22 cellular contexts compared by ENCODE assay signal in the genomic region with DNA sequence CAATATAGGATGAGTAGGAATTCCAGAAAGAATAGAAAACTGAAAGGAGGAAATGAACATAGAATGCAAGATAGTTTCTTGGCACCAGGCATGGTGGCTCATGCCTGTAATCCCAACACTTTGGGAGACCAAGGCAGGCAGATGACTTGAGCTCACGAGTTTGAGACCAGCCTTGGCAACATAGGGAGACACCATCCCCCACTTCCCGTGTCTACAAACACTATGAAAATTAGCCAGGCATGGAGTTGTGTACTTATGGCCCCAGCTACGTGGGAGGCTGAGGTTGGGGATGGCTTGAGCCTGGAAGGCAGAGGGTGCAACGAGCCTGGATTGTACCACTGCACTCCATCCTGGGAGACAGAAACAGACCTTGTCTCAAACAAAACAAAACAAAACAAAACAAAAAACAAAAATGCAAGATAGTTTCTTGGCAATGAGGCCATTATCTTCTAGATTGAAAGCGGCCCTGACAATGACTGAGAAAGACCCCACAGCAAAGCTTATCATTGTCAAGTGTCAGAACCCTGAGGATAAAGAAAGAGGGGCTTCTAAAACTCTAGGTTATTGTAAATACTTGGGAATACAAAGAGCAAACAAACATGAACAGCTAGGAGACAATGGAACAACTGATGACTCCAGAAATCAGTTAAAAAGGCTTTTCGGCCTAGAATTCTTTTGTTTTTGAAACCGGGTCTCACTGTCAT. TPM values are rescaled to one million over a fixed set of nuclear protein-coding genes. Genes with fewer than 3 reads are reported as not detected.
DNase-seq lines count a peak whose midpoint lies in the region; ATAC-seq, FAIRE-seq and TF ChIP-seq lines count a peak whose summit lies in the region.
"Had no signal": no experiment of that assay in that cellular context is flagged by ENCODE, and none has a peak within 500 bp of the region (broad histone marks: within the 10 kb centered on the region; RNA-seq: fewer than 3 reads in every experiment).

No MANE protein-coding gene starts in this region.

- H3K4me1 Mint-ChIP-seq in activated CD4-positive, alpha-beta T cell treated with anti-CD3 and anti-CD28 coated beads for 36 hours = peaks cover 19% of the 10 kb centered on the region
- peaks cover 12% of the 10 kb centered on the region for H3K4me1 Mint-ChIP-seq in activated CD4-positive, alpha-beta T cell treated with anti-CD3 and anti-CD28 coated beads, Interleukin-2, amount 10 ng/mL, durations not matched to agents 24 days and 14 days
- H3K4me1 Mint-ChIP-seq in central memory CD8-positive, alpha-beta T cell = peaks cover 38% of the 10 kb centered on the region

- no peak overlapping the region for H3K27ac ChIP-seq in osteoblast (ENCODE audit: low read depth, low read length)
- H3K27ac ChIP-seq: upper lobe of right lung, WERI-Rb-1 had no signal

- peaks cover 55% of the 10 kb centered on the region for H3K79me2 ChIP-seq in osteoblast (ENCODE audit: insufficient read depth, low read length)

- no peak for TF ChIP-seq CTCF in osteoblast (IDR thresholded peaks at IDR 0.05; ENCODE audit: extremely low read depth, low read depth, low read length)

- CTCF ChIA-PET in activated CD4-positive, alpha-beta T cell treated with anti-CD3 and anti-CD28 coated beads for 36 hours (lab: Charles Lee) = no interaction called here

- H3K36me3 Mint-ChIP-seq in activated CD4-positive, alpha-beta T cell treated with anti-CD3 and anti-CD28 coated beads for 36 hours (ENCODE audit: low read depth) = peaks cover 64% of the 10 kb centered on the region
- peaks cover 78% of the 10 kb centered on the region for H3K36me3 Mint-ChIP-seq in activated CD4-positive, alpha-beta T cell treated with anti-CD3 and anti-CD28 coated beads, Interleukin-2, amount 10 ng/mL, durations not matched to agents 24 days and 14 days (ENCODE audit: low read depth)
- H3K36me3 Mint-ChIP-seq in central memory CD8-positive, alpha-beta T cell (ENCODE audit: insufficient read depth) = peaks cover 73% of the 10 kb centered on the region

- H3K36me3 ChIP-seq in osteoblast (ENCODE audit: insufficient read depth, low read length) = peaks cover 89% of the 10 kb centered on the region

- H3K9me3 Mint-ChIP-seq in activated CD4-positive, alpha-beta T cell treated with anti-CD3 and anti-CD28 coated beads for 36 hours (ENCODE audit: low read depth) = no peaks in the 10 kb centered on the region
- no peaks in the 10 kb centered on the region for H3K9me3 Mint-ChIP-seq in activated CD4-positive, alpha-beta T cell treated with anti-CD3 and anti-CD28 coated beads, Interleukin-2, amount 10 ng/mL, durations not matched to agents 24 days and 14 days
- H3K9me3 Mint-ChIP-seq in central memory CD8-positive, alpha-beta T cell = no peaks in the 10 kb centered on the region
- H3K9me3 Mint-ChIP-seq: naive B cell; stimulated activated memory B cell treated with anti-CD40 and anti-IgM and Interleukin-4, amounts not matched to agents 10 μg/mL and 1 μg/mL and 100 μg/mL, for 72 hours had no signal

- POLR2A ChIA-PET in activated CD4-positive, alpha-beta T cell treated with anti-CD3 and anti-CD28 coated beads for 36 hours (lab: Charles Lee) = interaction anchor here (0.7 kb wide), 1 partner anchor 10 kb away, joined by 4 read pairs; no protein-coding TSS in a partner anchor

- no peaks in the 10 kb centered on the region for H3K27me3 ChIP-seq in osteoblast (ENCODE audit: insufficient read depth, low read length)
- H3K27me3 ChIP-seq: MG63, upper lobe of right lung had no signal

- H3K9me3 ChIP-seq in osteoblast (ENCODE audit: low read depth, low read length) = no peaks in the 10 kb centered on the region
- H3K9me3 ChIP-seq: upper lobe of right lung had no signal

- H3K27me3 Mint-ChIP-seq in activated CD4-positive, alpha-beta T cell treated with anti-CD3 and anti-CD28 coated beads for 36 hours = no peaks in the 10 kb centered on the region
- no peaks in the 10 kb centered on the region for H3K27me3 Mint-ChIP-seq in activated CD4-positive, alpha-beta T cell treated with anti-CD3 and anti-CD28 coated beads, Interleukin-2, amount 10 ng/mL, durations not matched to agents 24 days and 14 days
- no peaks in the 10 kb centered on the region for H3K27me3 Mint-ChIP-seq in central memory CD8-positive, alpha-beta T cell
- H3K27me3 Mint-ChIP-seq: naive B cell; stimulated activated memory B cell treated with anti-CD40 and anti-IgM and Interleukin-4, amounts not matched to agents 10 μg/mL and 1 μg/mL and 100 μg/mL, for 72 hours had no signal

- intact Hi-C loops in activated CD4-positive, alpha-beta T cell treated with anti-CD3 and anti-CD28 coated beads for 36 hours (cut with DNase I, micrococcal nuclease) = no loop called here
- intact Hi-C loops in activated CD4-positive, alpha-beta T cell treated with anti-CD3 and anti-CD28 coated beads, Interleukin-2, amount 10 ng/mL, durations not matched to agents 24 days and 14 days (cut with micrococcal nuclease) = no loop called here

- no peak overlapping the region for H3K4me3 Mint-ChIP-seq in activated CD4-positive, alpha-beta T cell treated with anti-CD3 and anti-CD28 coated beads for 36 hours
- no peak overlapping the region for H3K4me3 Mint-ChIP-seq in activated CD4-positive, alpha-beta T cell treated with anti-CD3 and anti-CD28 coated beads, Interleukin-2, amount 10 ng/mL, durations not matched to agents 24 days and 14 days
- no peak overlapping the region for H3K4me3 Mint-ChIP-seq in central memory CD8-positive, alpha-beta T cell
- H3K4me3 Mint-ChIP-seq: CD14-positive monocyte; stimulated activated memory B cell treated with anti-CD40 and anti-IgM and Interleukin-4, amounts not matched to agents 10 μg/mL and 1 μg/mL and 100 μg/mL, for 72 hours had no signal

- no peak for ATAC-seq in activated CD4-positive, alpha-beta T cell treated with anti-CD3 and anti-CD28 coated beads for 36 hours
- no peak for ATAC-seq in central memory CD8-positive, alpha-beta T cell (replicated peaks; ENCODE audit: extremely low read depth, poor library complexity, severe bottlenecking)
- ATAC-seq: stimulated activated memory B cell treated with anti-CD40 and anti-IgM and Interleukin-4, amounts not matched to agents 10 μg/mL and 1 μg/mL and 100 μg/mL, for 72 hours; upper lobe of right lung had no signal

- H3K4me1 ChIP-seq in osteoblast (ENCODE audit: insufficient read depth, low read length) = no peaks in the 10 kb centered on the region

- H3K4me2 ChIP-seq in osteoblast (ENCODE audit: insufficient read depth, low read length) = no peak overlapping the region

- no peak for FAIRE-seq in GM12891 (lab: Jason Lieb, UNC)
- FAIRE-seq: A204.1 had no signal

- peaks cover 62% of the 10 kb centered on the region for H4K20me1 ChIP-seq in osteoblast (ENCODE audit: insufficient read depth, low read length)

- no peak for DNase-seq in activated CD4-positive, alpha-beta T cell treated with anti-CD3 and anti-CD28 coated beads for 36 hours
- DNase-seq in activated CD4-positive, alpha-beta T cell treated with anti-CD3 and anti-CD28 coated beads, Interleukin-2, amount 10 ng/mL, durations not matched to agents 24 days and 14 days = no peak
- no peak for DNase-seq in GM12891 (ENCODE audit: insufficient read length, low spot score)
- no peak for DNase-seq in central memory CD8-positive, alpha-beta T cell (ENCODE audit: low spot score in 2 of 2)
- peak; percentile 14 for DNase-seq in osteoblast (ENCODE audit: insufficient read length, low spot score, missing footprints)
- no peak for DNase-seq in NOMO-1 (lab: John Stamatoyannopoulos, UW; ENCODE audit: unreplicated experiment in 2 of 2)
- no peak for DNase-seq in NCI-H2081 (lab: John Stamatoyannopoulos, UW)
- DNase-seq in H4 (ENCODE audit: low spot score) = no peak
- DNase-seq: activated gamma-delta T cell, cortex of kidney, DND-41, MG63, naive B cell, NCI-H1694, NCI-H446 treated with DMSO at 0.1 percent for 48 hours, upper lobe of right lung, WERI-Rb-1 had no signal

- H2AFZ ChIP-seq in osteoblast (ENCODE audit: low read length) = no peak overlapping the region

- peak overlapping the region; percentile 47 for H3K27ac Mint-ChIP-seq in activated CD4-positive, alpha-beta T cell treated with anti-CD3 and anti-CD28 coated beads for 36 hours
- H3K27ac Mint-ChIP-seq in activated CD4-positive, alpha-beta T cell treated with anti-CD3 and anti-CD28 coated beads, Interleukin-2, amount 10 ng/mL, durations not matched to agents 24 days and 14 days = no peak overlapping the region
- peak overlapping the region; percentile 78 for H3K27ac Mint-ChIP-seq in central memory CD8-positive, alpha-beta T cell (ENCODE audit: low read depth)

- no peak for TF ChIP-seq POLR2A in GM12891 (IDR thresholded peaks at IDR 0.05; ENCODE audit: low read depth, low read length)

- H3K4me3 ChIP-seq in osteoblast (ENCODE audit: insufficient read depth, low read length) = no peak overlapping the region
- H3K4me3 ChIP-seq: lung, MG63, upper lobe of right lung had no signal

TF ChIP-seq in GM12891, 5 proteins besides CTCF, POLR2A, EP300 and RAD21 (continues in another document):
- no peak for TF ChIP-seq PAX5 (IDR thresholded peaks at IDR 0.05; ENCODE audit: insufficient read depth, low read length, severe bottlenecking)
- no peak for TF ChIP-seq TAF1 (IDR thresholded peaks at IDR 0.05; ENCODE audit: low read depth, low read length)

RNA-seq across cellular contexts. Expression of a gene that starts 9.2 kb away (rescaled TPM):
- total RNA-seq in activated CD4-positive, alpha-beta T cell treated with anti-CD3 and anti-CD28 coated beads for 36 hours = 10 to 100 TPM; 70.6 to 87.6 TPM
- total RNA-seq in activated CD4-positive, alpha-beta T cell treated with anti-CD3 and anti-CD28 coated beads, Interleukin-2, amount 10 ng/mL, durations not matched to agents 24 days and 14 days = 177 and 183 TPM in 2 replicates
- 108 TPM for polyA plus RNA-seq in GM12891 (2012; ENCODE audit: low read depth, missing spikeins)
- 826 and 992 TPM in 2 replicates for total RNA-seq in osteoblast
- total RNA-seq in H4 (2014; rRNA removed; shearing (Covaris generic)) = 993 and 1,115 TPM in 2 replicates

RNA-seq across cellular contexts. Expression of a gene that starts 23.2 kb away (rescaled TPM):
- total RNA-seq in activated CD4-positive, alpha-beta T cell treated with anti-CD3 and anti-CD28 coated beads for 36 hours = 10 to 100 TPM; 52.4 to 62.8 TPM
- total RNA-seq in activated CD4-positive, alpha-beta T cell treated with anti-CD3 and anti-CD28 coated beads, Interleukin-2, amount 10 ng/mL, durations not matched to agents 24 days and 14 days = 126 and 134 TPM in 2 replicates
- polyA plus RNA-seq in GM12891 (2012; ENCODE audit: low read depth, missing spikeins) = 27.7 TPM
- 90.5 and 95.9 TPM in 2 replicates for total RNA-seq in osteoblast
- total RNA-seq in H4 (2014; rRNA removed; shearing (Covaris generic)) = 160 and 216 TPM in 2 replicates

RNA-seq across cellular contexts. Expression of a gene that starts 28.7 kb away (rescaled TPM):
- 10 to 100 TPM; 19.4 to 19.7 TPM for total RNA-seq in activated CD4-positive, alpha-beta T cell treated with anti-CD3 and anti-CD28 coated beads for 36 hours
- 27.6 and 27.8 TPM in 2 replicates for total RNA-seq in activated CD4-positive, alpha-beta T cell treated with anti-CD3 and anti-CD28 coated beads, Interleukin-2, amount 10 ng/mL, durations not matched to agents 24 days and 14 days
- polyA plus RNA-seq in GM12891 (2012; ENCODE audit: low read depth, missing spikeins) = 17.9 TPM
- total RNA-seq in osteoblast = 10.1 and 12.7 TPM in 2 replicates
- total RNA-seq in H4 (2014; rRNA removed; shearing (Covaris generic)) = 3.8 and 16.8 TPM in 2 replicates

RNA-seq across cellular contexts. Expression of a gene that starts 36.1 kb away (rescaled TPM):
- under 1 TPM; 0.39 to 0.42 TPM for total RNA-seq in activated CD4-positive, alpha-beta T cell treated with anti-CD3 and anti-CD28 coated beads for 36 hours
- 0.88 and 1.6 TPM in 2 replicates for total RNA-seq in activated CD4-positive, alpha-beta T cell treated with anti-CD3 and anti-CD28 coated beads, Interleukin-2, amount 10 ng/mL, durations not matched to agents 24 days and 14 days
- not detected for polyA plus RNA-seq in GM12891 (2012; ENCODE audit: low read depth, missing spikeins)
- total RNA-seq in osteoblast = 1.4 and 1.5 TPM in 2 replicates
- total RNA-seq in H4 (2014; rRNA removed; shearing (Covaris generic)) = not detected in 2 replicates
- total RNA-seq: HT1080 had no signal
